Comparison of ENCODE assay signal across 30 cellular contexts in the genomic region with DNA sequence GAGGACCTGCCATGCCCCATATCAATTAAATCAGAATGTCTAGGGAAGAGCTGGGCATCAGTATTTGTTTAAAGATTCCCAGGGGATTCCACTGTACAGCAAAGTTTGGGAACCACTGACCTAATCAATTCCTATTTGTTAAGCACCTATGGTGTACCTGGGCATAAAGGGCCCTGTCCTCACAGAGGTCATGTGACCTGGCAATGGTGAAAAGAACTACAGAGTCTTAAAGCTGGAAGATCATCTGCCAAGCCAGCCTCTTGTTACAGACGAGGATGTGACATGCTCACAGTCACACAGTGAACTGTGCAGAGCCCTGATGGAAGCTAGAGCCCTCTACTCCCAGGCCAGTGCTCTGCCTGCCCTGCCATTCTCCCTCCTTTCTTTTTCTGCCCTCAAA. TPM values are rescaled to one million over a fixed set of nuclear protein-coding genes. Genes with fewer than 3 reads are reported as not detected.
A peak's percentile ranks its signal among the peaks of the same experiment; 100 is the strongest.
DNase-seq lines count a peak whose midpoint lies in the region; ATAC-seq and TF ChIP-seq lines count a peak whose summit lies in the region.
"Had no signal": no experiment of that assay in that cellular context is flagged by ENCODE, and none has a peak within 500 bp of the region (broad histone marks: within the 10 kb centered on the region; RNA-seq: fewer than 3 reads in every experiment).

No MANE protein-coding gene starts in this region.

- intact Hi-C loops in ascending aorta (cut with DNase I) (loop anchor here (1.0 to 5.0 kb wide), 4 partner anchors 20 to 391 kb away; no protein-coding TSS in a partner anchor), sigmoid colon (cut with DNase I) (no loop called here), transverse colon (cut with DNase I; ENCODE audit: low total_unique reads) (no loop called here), Right ventricle myocardium superior (cut with DNase I) (no loop called here)

- TF ChIP-seq EP300 in sigmoid colon (IDR thresholded peaks at IDR 0.05) (no peak), transverse colon (IDR thresholded peaks at IDR 0.05; ENCODE audit: low read depth) (no peak)

- no peak for DNase-seq in ascending aorta (ENCODE audit: low spot score in 2 of 2)
- DNase-seq in islet precursor cell, result peak; percentile 11
- DNase-seq in sigmoid colon, result no peak
- no peak for DNase-seq in transverse colon
- no peak for DNase-seq in dedifferentiated amniotic fluid mesenchymal stem cell (ENCODE audit: extremely low spot score)
- DNase-seq in Right ventricle myocardium superior, result no peak
- no peak for DNase-seq in activated CD4-positive, alpha-beta T cell treated with anti-CD3 and anti-CD28 coated beads for 4 hours
- DNase-seq: activated CD4-positive, alpha-beta T cell treated with anti-CD3 and anti-CD28 coated beads for 36 hours; activated effector memory CD4-positive, alpha-beta T cell treated with anti-CD3 and anti-CD28 coated beads, Interleukin-2, amount 50 U/mL, for 16 hours; activated naive CD8-positive, alpha-beta T cell treated with anti-CD3 and anti-CD28 coated beads for 36 hours; caudate nucleus; CD4-positive, alpha-beta memory T cell; left cardiac atrium; NCI-H1436 treated with DMSO at 0.1 percent for 48 hours; NCI-H2107; NCI-H345; NCI-H69; PC-9; SHP77; stimulated activated CD4-positive, alpha-beta T cell treated with anti-CD3 and anti-CD28 coated beads, Interleukin-2, amount 100 ng/mL, for 48 hours; stimulated activated naive CD8-positive, alpha-beta T cell treated with anti-CD3 and anti-CD28 coated beads, Interleukin-15, amount 100 ng/mL, for 72 hours had no signal

- peaks cover 16 to 37% of the 10 kb centered on the region in 2 donors for H3K4me1 ChIP-seq in ascending aorta
- H3K4me1 ChIP-seq in sigmoid colon, result peaks cover 0 to 41% (median 29%) of the 10 kb centered on the region in 4 donors
- H3K4me1 ChIP-seq in transverse colon, result peaks cover 3 to 10% (median 8%) of the 10 kb centered on the region in 4 donors
- H3K4me1 ChIP-seq: A549, neural progenitor cell, parathyroid adenoma had no signal

- H3K27ac ChIP-seq in ascending aorta, result peak overlapping the region; percentile 94 to 96
- peak overlapping the region; percentile 67 to 88 (median 74) for H3K27ac ChIP-seq in sigmoid colon
- H3K27ac ChIP-seq in transverse colon, result peak overlapping the region in 3 of 4 donors; percentile 43 to 59 (median 58)
- H3K27ac ChIP-seq: A549, hepatocyte, neural progenitor cell, parathyroid adenoma, PC-9 had no signal

- TF ChIP-seq POLR2A in sigmoid colon (IDR thresholded peaks at IDR 0.05), result no peak
- TF ChIP-seq POLR2A in transverse colon (IDR thresholded peaks at IDR 0.05), result no peak

- 63 to 75% methylated on average over 1 of the region's 1 CpG for WGBS in sigmoid colon, 2 donors
- WGBS in transverse colon (ENCODE audit: low coverage in 1 of 2), 2 donors, result 71% methylated on average over 1 of the region's 1 CpG; no CpG with 5 or more reads in 1 of the 2 donors

- ATAC-seq in Right ventricle myocardium superior (ENCODE audit: poor library complexity) (no peak), GM21367 (IDR thresholded peaks at IDR 0.05; ENCODE audit: unreplicated experiment) (no peak)
- ATAC-seq: A549; activated CD4-positive, alpha-beta T cell treated with anti-CD3 and anti-CD28 coated beads for 36 hours; HepG2; stimulated activated naive CD8-positive, alpha-beta T cell treated with anti-CD3 and anti-CD28 coated beads, Interleukin-15, amount 100 ng/mL, for 72 hours had no signal

- H3K36me3 ChIP-seq in ascending aorta (no peaks in the 10 kb centered on the region), sigmoid colon (no peaks in the 10 kb centered on the region), transverse colon (no peaks in the 10 kb centered on the region)
- H3K36me3 ChIP-seq: neural progenitor cell had no signal

- H3K4me3 ChIP-seq in ascending aorta (no peak overlapping the region), sigmoid colon (no peak overlapping the region), transverse colon (no peak overlapping the region)
- H3K4me3 ChIP-seq: A549, hepatocyte, neural progenitor cell, PC-9 had no signal

- H3K27me3 ChIP-seq in ascending aorta (no peaks in the 10 kb centered on the region), sigmoid colon (no peaks in the 10 kb centered on the region), transverse colon (no peaks in the 10 kb centered on the region)
- H3K27me3 ChIP-seq: hepatocyte, neural progenitor cell had no signal

- H3K9me3 ChIP-seq in ascending aorta (no peaks in the 10 kb centered on the region), sigmoid colon (no peaks in the 10 kb centered on the region), transverse colon (no peaks in the 10 kb centered on the region)
- H3K9me3 ChIP-seq: A549 had no signal

- in situ Hi-C loops in transverse colon (cut with MboI; ENCODE audit: low pct_ligation_motif_present in 1 of 4, low pct_unique_long_range_greater_than_20kb in 1 of 4, low sequenced_read_pairs in 3 of 4), result no loop called here

- TF ChIP-seq CTCF in ascending aorta (IDR thresholded peaks at IDR 0.05), result no peak
- no peak for TF ChIP-seq CTCF in sigmoid colon (IDR thresholded peaks at IDR 0.05)
- TF ChIP-seq CTCF in transverse colon (IDR thresholded peaks at IDR 0.05), result no peak

RNA-seq across cellular contexts. Expression of gene SLC14A2, which starts 23.3 kb away (rescaled TPM):
- not detected for total RNA-seq in ascending aorta
- total RNA-seq in sigmoid colon, result under 1 TPM in 1 of 4 donors, not detected in 3; 0.28 TPM
- under 1 TPM in 1 of 3 donors, not detected in 2; 0.01 TPM for polyA plus RNA-seq in sigmoid colon
- total RNA-seq in transverse colon, result not detected
- total RNA-seq in Right ventricle myocardium superior, result not detected
- total RNA-seq: astrocyte, Daoy, HepG2, LHCN-M2, PC-9 had no signal
- polyA plus RNA-seq: A549, HepG2 had no signal
